ENCODE assay signal across 1 cellular context in the genomic region with DNA sequence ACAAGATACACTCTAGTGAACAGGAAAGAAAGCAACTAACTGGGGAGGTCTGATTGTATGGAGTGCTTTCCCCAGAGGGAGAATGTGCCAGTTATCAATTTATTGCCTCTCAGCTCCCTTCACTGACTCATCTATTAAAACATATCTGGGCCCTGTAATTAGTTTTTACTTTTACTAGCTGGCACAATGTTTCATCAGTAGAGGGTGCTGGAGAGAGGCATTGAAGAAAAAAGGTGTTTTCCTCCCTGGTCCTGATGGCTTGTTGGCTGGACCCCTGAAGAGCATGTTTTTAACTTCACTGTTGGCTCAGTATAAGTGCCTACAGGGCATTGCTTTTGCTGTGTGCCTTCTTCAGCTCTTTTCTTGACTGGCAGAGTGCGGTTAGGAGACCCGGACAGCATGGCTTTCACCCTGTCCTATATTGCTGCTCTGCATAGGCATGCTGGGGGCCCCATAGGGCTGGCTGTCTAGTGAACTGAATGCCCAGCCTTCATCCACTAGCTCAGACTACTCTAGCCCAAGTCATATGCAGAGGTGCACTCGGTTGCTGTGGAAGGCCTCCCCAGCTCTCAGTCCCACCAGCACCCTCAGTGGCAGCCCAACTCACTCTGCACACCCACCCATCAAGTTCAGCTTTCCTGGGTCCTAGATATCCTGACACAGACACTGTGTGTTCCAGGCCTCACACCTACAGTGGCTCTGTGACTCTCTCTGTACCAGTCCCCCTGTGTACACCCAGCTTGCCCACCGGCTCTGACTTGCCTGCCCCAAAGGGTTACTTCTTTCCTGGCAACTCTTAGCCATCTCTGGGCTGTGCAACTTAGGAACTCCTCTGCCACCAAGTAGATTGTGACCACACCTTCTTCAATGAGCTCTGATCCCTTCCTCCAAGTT.
TF ChIP-seq lines count a peak whose summit lies in the region.

No MANE protein-coding gene starts in this region.

TF ChIP-seq in K562, 482 proteins besides CTCF, POLR2A, EP300 and RAD21 (continued from another document):
- TF ChIP-seq, protein P1, sequence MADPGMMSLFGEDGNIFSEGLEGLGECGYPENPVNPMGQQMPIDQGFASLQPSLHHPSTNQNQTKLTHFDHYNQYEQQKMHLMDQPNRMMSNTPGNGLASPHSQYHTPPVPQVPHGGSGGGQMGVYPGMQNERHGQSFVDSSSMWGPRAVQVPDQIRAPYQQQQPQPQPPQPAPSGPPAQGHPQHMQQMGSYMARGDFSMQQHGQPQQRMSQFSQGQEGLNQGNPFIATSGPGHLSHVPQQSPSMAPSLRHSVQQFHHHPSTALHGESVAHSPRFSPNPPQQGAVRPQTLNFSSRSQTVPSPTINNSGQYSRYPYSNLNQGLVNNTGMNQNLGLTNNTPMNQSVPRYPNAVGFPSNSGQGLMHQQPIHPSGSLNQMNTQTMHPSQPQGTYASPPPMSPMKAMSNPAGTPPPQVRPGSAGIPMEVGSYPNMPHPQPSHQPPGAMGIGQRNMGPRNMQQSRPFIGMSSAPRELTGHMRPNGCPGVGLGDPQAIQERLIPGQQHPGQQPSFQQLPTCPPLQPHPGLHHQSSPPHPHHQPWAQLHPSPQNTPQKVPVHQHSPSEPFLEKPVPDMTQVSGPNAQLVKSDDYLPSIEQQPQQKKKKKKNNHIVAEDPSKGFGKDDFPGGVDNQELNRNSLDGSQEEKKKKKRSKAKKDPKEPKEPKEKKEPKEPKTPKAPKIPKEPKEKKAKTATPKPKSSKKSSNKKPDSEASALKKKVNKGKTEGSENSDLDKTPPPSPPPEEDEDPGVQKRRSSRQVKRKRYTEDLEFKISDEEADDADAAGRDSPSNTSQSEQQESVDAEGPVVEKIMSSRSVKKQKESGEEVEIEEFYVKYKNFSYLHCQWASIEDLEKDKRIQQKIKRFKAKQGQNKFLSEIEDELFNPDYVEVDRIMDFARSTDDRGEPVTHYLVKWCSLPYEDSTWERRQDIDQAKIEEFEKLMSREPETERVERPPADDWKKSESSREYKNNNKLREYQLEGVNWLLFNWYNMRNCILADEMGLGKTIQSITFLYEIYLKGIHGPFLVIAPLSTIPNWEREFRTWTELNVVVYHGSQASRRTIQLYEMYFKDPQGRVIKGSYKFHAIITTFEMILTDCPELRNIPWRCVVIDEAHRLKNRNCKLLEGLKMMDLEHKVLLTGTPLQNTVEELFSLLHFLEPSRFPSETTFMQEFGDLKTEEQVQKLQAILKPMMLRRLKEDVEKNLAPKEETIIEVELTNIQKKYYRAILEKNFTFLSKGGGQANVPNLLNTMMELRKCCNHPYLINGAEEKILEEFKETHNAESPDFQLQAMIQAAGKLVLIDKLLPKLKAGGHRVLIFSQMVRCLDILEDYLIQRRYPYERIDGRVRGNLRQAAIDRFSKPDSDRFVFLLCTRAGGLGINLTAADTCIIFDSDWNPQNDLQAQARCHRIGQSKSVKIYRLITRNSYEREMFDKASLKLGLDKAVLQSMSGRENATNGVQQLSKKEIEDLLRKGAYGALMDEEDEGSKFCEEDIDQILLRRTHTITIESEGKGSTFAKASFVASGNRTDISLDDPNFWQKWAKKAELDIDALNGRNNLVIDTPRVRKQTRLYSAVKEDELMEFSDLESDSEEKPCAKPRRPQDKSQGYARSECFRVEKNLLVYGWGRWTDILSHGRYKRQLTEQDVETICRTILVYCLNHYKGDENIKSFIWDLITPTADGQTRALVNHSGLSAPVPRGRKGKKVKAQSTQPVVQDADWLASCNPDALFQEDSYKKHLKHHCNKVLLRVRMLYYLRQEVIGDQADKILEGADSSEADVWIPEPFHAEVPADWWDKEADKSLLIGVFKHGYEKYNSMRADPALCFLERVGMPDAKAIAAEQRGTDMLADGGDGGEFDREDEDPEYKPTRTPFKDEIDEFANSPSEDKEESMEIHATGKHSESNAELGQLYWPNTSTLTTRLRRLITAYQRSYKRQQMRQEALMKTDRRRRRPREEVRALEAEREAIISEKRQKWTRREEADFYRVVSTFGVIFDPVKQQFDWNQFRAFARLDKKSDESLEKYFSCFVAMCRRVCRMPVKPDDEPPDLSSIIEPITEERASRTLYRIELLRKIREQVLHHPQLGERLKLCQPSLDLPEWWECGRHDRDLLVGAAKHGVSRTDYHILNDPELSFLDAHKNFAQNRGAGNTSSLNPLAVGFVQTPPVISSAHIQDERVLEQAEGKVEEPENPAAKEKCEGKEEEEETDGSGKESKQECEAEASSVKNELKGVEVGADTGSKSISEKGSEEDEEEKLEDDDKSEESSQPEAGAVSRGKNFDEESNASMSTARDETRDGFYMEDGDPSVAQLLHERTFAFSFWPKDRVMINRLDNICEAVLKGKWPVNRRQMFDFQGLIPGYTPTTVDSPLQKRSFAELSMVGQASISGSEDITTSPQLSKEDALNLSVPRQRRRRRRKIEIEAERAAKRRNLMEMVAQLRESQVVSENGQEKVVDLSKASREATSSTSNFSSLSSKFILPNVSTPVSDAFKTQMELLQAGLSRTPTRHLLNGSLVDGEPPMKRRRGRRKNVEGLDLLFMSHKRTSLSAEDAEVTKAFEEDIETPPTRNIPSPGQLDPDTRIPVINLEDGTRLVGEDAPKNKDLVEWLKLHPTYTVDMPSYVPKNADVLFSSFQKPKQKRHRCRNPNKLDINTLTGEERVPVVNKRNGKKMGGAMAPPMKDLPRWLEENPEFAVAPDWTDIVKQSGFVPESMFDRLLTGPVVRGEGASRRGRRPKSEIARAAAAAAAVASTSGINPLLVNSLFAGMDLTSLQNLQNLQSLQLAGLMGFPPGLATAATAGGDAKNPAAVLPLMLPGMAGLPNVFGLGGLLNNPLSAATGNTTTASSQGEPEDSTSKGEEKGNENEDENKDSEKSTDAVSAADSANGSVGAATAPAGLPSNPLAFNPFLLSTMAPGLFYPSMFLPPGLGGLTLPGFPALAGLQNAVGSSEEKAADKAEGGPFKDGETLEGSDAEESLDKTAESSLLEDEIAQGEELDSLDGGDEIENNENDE (IDR thresholded peaks at IDR 0.05; ENCODE audit: low read depth, low read length): no peak
- no peak for TF ChIP-seq POLR2AphosphoS5 (IDR thresholded peaks at IDR 0.05; ENCODE audit: control insufficient read depth, insufficient read depth, low read depth, low read length)
- TF ChIP-seq PHF8 (IDR thresholded peaks at IDR 0.05; ENCODE audit: borderline replicate concordance, low read length): no peak
- no peak for TF ChIP-seq HIVEP1 (CRISPR knock-in tag; IDR thresholded peaks at IDR 0.05)
- no peak for TF ChIP-seq DMBX1 (CRISPR knock-in tag; IDR thresholded peaks at IDR 0.05; ENCODE audit: borderline replicate concordance)
- TF ChIP-seq SRSF1 (IDR thresholded peaks at IDR 0.05; ENCODE audit: low read depth, low read length): no peak
- no peak for TF ChIP-seq SETDB1 (IDR thresholded peaks at IDR 0.05; ENCODE audit: low read length)
- TF ChIP-seq, protein P2, sequence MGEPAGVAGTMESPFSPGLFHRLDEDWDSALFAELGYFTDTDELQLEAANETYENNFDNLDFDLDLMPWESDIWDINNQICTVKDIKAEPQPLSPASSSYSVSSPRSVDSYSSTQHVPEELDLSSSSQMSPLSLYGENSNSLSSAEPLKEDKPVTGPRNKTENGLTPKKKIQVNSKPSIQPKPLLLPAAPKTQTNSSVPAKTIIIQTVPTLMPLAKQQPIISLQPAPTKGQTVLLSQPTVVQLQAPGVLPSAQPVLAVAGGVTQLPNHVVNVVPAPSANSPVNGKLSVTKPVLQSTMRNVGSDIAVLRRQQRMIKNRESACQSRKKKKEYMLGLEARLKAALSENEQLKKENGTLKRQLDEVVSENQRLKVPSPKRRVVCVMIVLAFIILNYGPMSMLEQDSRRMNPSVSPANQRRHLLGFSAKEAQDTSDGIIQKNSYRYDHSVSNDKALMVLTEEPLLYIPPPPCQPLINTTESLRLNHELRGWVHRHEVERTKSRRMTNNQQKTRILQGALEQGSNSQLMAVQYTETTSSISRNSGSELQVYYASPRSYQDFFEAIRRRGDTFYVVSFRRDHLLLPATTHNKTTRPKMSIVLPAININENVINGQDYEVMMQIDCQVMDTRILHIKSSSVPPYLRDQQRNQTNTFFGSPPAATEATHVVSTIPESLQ (CRISPR knock-in tag; IDR thresholded peaks at IDR 0.05): no peak
- no peak for TF ChIP-seq PHF21A (IDR thresholded peaks at IDR 0.05; ENCODE audit: borderline replicate concordance, low read depth)
